Comparison of ENCODE assay signal across 1 cellular context in genomic region chr4:3384771-3385701, GRCh38.
TF ChIP-seq lines count a peak whose summit lies in the region.

No MANE protein-coding gene starts in this region.

TF ChIP-seq in GM23338, 12 proteins besides CTCF, POLR2A, EP300 and RAD21 (continued from another document):
- TF ChIP-seq ETS1 (IDR thresholded peaks at IDR 0.05) (no peak), ZNF462 (CRISPR knock-in tag; IDR thresholded peaks at IDR 0.05) (no peak), ZNF114 (CRISPR knock-in tag; IDR thresholded peaks at IDR 0.05) (no peak)
